18 cellular contexts compared by ENCODE assay signal in the genomic region with DNA sequence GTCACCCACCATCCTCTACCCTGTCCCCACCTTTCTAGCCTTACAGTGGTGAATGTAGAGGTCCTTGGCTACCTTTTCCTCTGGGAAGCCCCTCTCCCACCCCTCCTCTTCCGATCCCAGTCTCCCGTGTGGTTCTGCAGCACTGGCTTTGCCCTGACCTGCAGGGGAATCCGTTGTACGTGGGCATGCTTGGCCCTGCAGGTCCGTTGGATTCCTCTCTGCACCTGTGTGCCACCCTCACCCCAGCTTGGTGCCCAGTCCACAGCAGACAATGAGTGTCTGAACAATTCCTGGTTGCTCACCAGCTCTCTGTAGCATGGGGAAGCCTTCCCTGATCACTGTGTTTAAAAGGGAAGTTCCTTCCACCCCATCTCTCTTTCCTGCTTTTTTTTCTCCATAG.
"Had no signal": no experiment of that assay in that cellular context is flagged by ENCODE, and none has a peak within 500 bp of the region (broad histone marks: within the 10 kb centered on the region; RNA-seq: fewer than 3 reads in every experiment).

No MANE protein-coding gene starts in this region.

- FAIRE-seq: frontal cortex, pancreas had no signal

- H3K27me3 ChIP-seq: pancreas, upper lobe of right lung, vagina had no signal

- H3K27ac Mint-ChIP-seq: natural killer cell; progenitor cell of endocrine pancreas; stimulated activated naive CD8-positive, alpha-beta T cell treated with anti-CD3 and anti-CD28 coated beads, Interleukin-15, Interleukin-2, amounts not matched to agents 100 ng/mL and 50 ng/mL, for 24 hours had no signal

- ATAC-seq: heart left ventricle, mucosa of descending colon, natural killer cell, pancreas, upper lobe of right lung had no signal

- DNase-seq: cortex of kidney; dorsolateral prefrontal cortex; effector CD8-positive, alpha-beta T cell; heart left ventricle; hippocampal formation; natural killer cell; occipital lobe; stimulated activated CD4-positive, alpha-beta T cell treated with anti-CD3 and anti-CD28 coated beads, Interleukin-2, amount 100 ng/mL, for 48 hours; tibial artery; upper lobe of right lung had no signal

- H3K9me3 Mint-ChIP-seq: natural killer cell; neural crest cell; stimulated activated naive CD8-positive, alpha-beta T cell treated with anti-CD3 and anti-CD28 coated beads, Interleukin-15, Interleukin-2, amounts not matched to agents 100 ng/mL and 50 ng/mL, for 24 hours had no signal

- H3K4me1 Mint-ChIP-seq: natural killer cell had no signal

- H3K4me2 ChIP-seq: smooth muscle cell had no signal

- H3K36me3 ChIP-seq: heart left ventricle, pancreas, tibial artery, upper lobe of right lung, vagina had no signal

- H3K36me3 Mint-ChIP-seq: natural killer cell had no signal

- H3K4me3 ChIP-seq: dorsolateral prefrontal cortex, heart left ventricle, mucosa of descending colon, pancreas, smooth muscle cell, tibial artery, upper lobe of right lung, vagina had no signal

- H3K27ac ChIP-seq: dorsolateral prefrontal cortex, heart left ventricle, pancreas, tibial artery, upper lobe of right lung, vagina had no signal

- H3K4me1 ChIP-seq: heart left ventricle, pancreas, tibial artery, upper lobe of right lung, vagina had no signal

- H3K27me3 Mint-ChIP-seq: stimulated activated naive CD8-positive, alpha-beta T cell treated with anti-CD3 and anti-CD28 coated beads, Interleukin-15, Interleukin-2, amounts not matched to agents 100 ng/mL and 50 ng/mL, for 24 hours had no signal

- H3K9me3 ChIP-seq: heart left ventricle, mucosa of descending colon, pancreas, tibial artery, upper lobe of right lung, vagina had no signal

- H3K4me3 Mint-ChIP-seq: natural killer cell; neural crest cell; stimulated activated naive CD8-positive, alpha-beta T cell treated with anti-CD3 and anti-CD28 coated beads, Interleukin-15, Interleukin-2, amounts not matched to agents 100 ng/mL and 50 ng/mL, for 24 hours had no signal
